Comparison of ENCODE assay signal across 8 cellular contexts in genomic region chr6:159728552-159728951, GRCh38. TPM values are rescaled to one million over a fixed set of nuclear protein-coding genes. Genes with fewer than 3 reads are reported as not detected.
A peak's percentile ranks its signal among the peaks of the same experiment; 100 is the strongest.
DNase-seq lines count a peak whose midpoint lies in the region; ATAC-seq, FAIRE-seq and TF ChIP-seq lines count a peak whose summit lies in the region.

No MANE protein-coding gene starts in this region.

- TF ChIP-seq CTCF in kidney (IDR thresholded peaks at IDR 0.05; ENCODE audit: borderline replicate concordance, extremely low read depth, insufficient read depth): no peak
- TF ChIP-seq CTCF in thoracic aorta (IDR thresholded peaks at IDR 0.05): no peak

- H3K27ac ChIP-seq in kidney (ENCODE audit: low read depth in 2 of 2, low read length in 2 of 2) (peak overlapping the region; percentile 95 to 100), thoracic aorta (peak overlapping the region; percentile 97 to 99)

- DNase-seq in activated CD4-positive, alpha-beta T cell treated with anti-CD3 and anti-CD28 coated beads, Interleukin-2, amount 10 ng/mL, durations not matched to agents 7 days and 5 days: peak; percentile 16
- DNase-seq in activated CD4-positive, alpha-beta T cell treated with anti-CD3 and anti-CD28 coated beads for 1 hour: no peak
- DNase-seq in activated naive CD8-positive, alpha-beta T cell treated with anti-CD3 and anti-CD28 coated beads for 36 hours: no peak
- DNase-seq in kidney (no peak), thoracic aorta (ENCODE audit: low spot score) (no peak), NCI-H82 treated with DMSO at 0.1 percent for 48 hours (lab: John Stamatoyannopoulos, UW; ENCODE audit: unreplicated experiment) (no peak), H4 (ENCODE audit: low spot score) (no peak)

- H3K4me1 Mint-ChIP-seq in activated CD4-positive, alpha-beta T cell treated with anti-CD3 and anti-CD28 coated beads, Interleukin-2, amount 10 ng/mL, durations not matched to agents 7 days and 5 days: peaks cover 56% of the 10 kb centered on the region
- peaks cover 45% of the 10 kb centered on the region for H3K4me1 Mint-ChIP-seq in activated naive CD8-positive, alpha-beta T cell treated with anti-CD3 and anti-CD28 coated beads for 36 hours

- FAIRE-seq in kidney (lab: Jason Lieb, UNC): peak; percentile 13

- no peaks in the 10 kb centered on the region for H3K36me3 ChIP-seq in kidney (ENCODE audit: control insufficient read depth in 1 of 2, insufficient read depth in 2 of 2, low read length in 2 of 2)
- H3K36me3 ChIP-seq in thoracic aorta: no peaks in the 10 kb centered on the region

- intact Hi-C loops in kidney (cut with DNase I): no loop called here

- no peaks in the 10 kb centered on the region for H3K27me3 Mint-ChIP-seq in activated CD4-positive, alpha-beta T cell treated with anti-CD3 and anti-CD28 coated beads, Interleukin-2, amount 10 ng/mL, durations not matched to agents 7 days and 5 days
- no peaks in the 10 kb centered on the region for H3K27me3 Mint-ChIP-seq in activated naive CD8-positive, alpha-beta T cell treated with anti-CD3 and anti-CD28 coated beads for 36 hours

- peak overlapping the region; percentile 93 for H3K27ac Mint-ChIP-seq in activated CD4-positive, alpha-beta T cell treated with anti-CD3 and anti-CD28 coated beads, Interleukin-2, amount 10 ng/mL, durations not matched to agents 7 days and 5 days
- peak overlapping the region; percentile 90 for H3K27ac Mint-ChIP-seq in activated naive CD8-positive, alpha-beta T cell treated with anti-CD3 and anti-CD28 coated beads for 36 hours

- H3K27me3 ChIP-seq in thoracic aorta (replicated peaks; ENCODE audit: insufficient read depth): no peaks in the 10 kb centered on the region

- H3K9ac ChIP-seq in kidney (ENCODE audit: low read length in 2 of 2): peak overlapping the region; percentile 77 to 97

- no peak for ATAC-seq in thoracic aorta (ENCODE audit: insufficient number of reproducible peaks, low FRiP score, low read depth)
- no peak for ATAC-seq in GM18907 (IDR thresholded peaks at IDR 0.05; ENCODE audit: unreplicated experiment)

- CTCF ChIA-PET in activated CD4-positive, alpha-beta T cell treated with anti-CD3 and anti-CD28 coated beads, Interleukin-2, amount 10 ng/mL, durations not matched to agents 7 days and 5 days (lab: Charles Lee): interaction anchor here (0.7 to 1.9 kb wide), 3 partner anchors 15 to 61 kb away, joined by 3 to 5 read pairs (median 3); partner anchors contain the start of genes MRPL18 and TCP1

- H3K4me3 ChIP-seq in kidney (ENCODE audit: low read length in 2 of 2): peak overlapping the region; percentile 67 to 96
- H3K4me3 ChIP-seq in thoracic aorta: peak overlapping the region; percentile 89

- H3K4me3 Mint-ChIP-seq in activated CD4-positive, alpha-beta T cell treated with anti-CD3 and anti-CD28 coated beads, Interleukin-2, amount 10 ng/mL, durations not matched to agents 7 days and 5 days: peak overlapping the region; percentile 90
- peak overlapping the region; percentile 88 for H3K4me3 Mint-ChIP-seq in activated naive CD8-positive, alpha-beta T cell treated with anti-CD3 and anti-CD28 coated beads for 36 hours

- H3K9me3 ChIP-seq in kidney (ENCODE audit: control insufficient read depth in 1 of 2, low read length in 2 of 2) (no peaks in the 10 kb centered on the region), thoracic aorta (no peaks in the 10 kb centered on the region)

- H3K4me1 ChIP-seq in kidney (ENCODE audit: control insufficient read depth in 1 of 2, insufficient read depth in 1 of 2, low read depth in 1 of 2, low read length in 2 of 2) (peaks cover 10 to 25% of the 10 kb centered on the region in 2 donors), thoracic aorta (ENCODE audit: control insufficient read depth in 1 of 2, low read depth in 2 of 2) (peaks cover 39 to 57% of the 10 kb centered on the region in 2 donors)

- peaks cover 37% of the 10 kb centered on the region for H3K36me3 Mint-ChIP-seq in activated CD4-positive, alpha-beta T cell treated with anti-CD3 and anti-CD28 coated beads, Interleukin-2, amount 10 ng/mL, durations not matched to agents 7 days and 5 days (ENCODE audit: low read depth)
- peaks cover 58% of the 10 kb centered on the region for H3K36me3 Mint-ChIP-seq in activated naive CD8-positive, alpha-beta T cell treated with anti-CD3 and anti-CD28 coated beads for 36 hours

- no peaks in the 10 kb centered on the region for H3K9me3 Mint-ChIP-seq in activated CD4-positive, alpha-beta T cell treated with anti-CD3 and anti-CD28 coated beads, Interleukin-2, amount 10 ng/mL, durations not matched to agents 7 days and 5 days
- no peaks in the 10 kb centered on the region for H3K9me3 Mint-ChIP-seq in activated naive CD8-positive, alpha-beta T cell treated with anti-CD3 and anti-CD28 coated beads for 36 hours

- POLR2A ChIA-PET in activated CD4-positive, alpha-beta T cell treated with anti-CD3 and anti-CD28 coated beads, Interleukin-2, amount 10 ng/mL, durations not matched to agents 7 days and 5 days (lab: Charles Lee): no interaction called here

RNA-seq across cellular contexts. Expression of gene WTAP, which starts 1.2 kb away (rescaled TPM):
- 100 to 1,000 TPM; 120 to 131 TPM for total RNA-seq in activated CD4-positive, alpha-beta T cell treated with anti-CD3 and anti-CD28 coated beads, Interleukin-2, amount 10 ng/mL, durations not matched to agents 7 days and 5 days
- total RNA-seq in activated naive CD8-positive, alpha-beta T cell treated with anti-CD3 and anti-CD28 coated beads for 36 hours: 100 to 1,000 TPM in 1 of 2 experiments, 10 to 100 TPM in 1; 98.3 to 101 TPM
- total RNA-seq in kidney: 108 TPM
- polyA plus RNA-seq in kidney (ENCODE audit: insufficient read depth, low read depth, low replicate concordance): 63.5 TPM
- total RNA-seq in thoracic aorta: 100 to 1,000 TPM in 1 of 2 donors, 10 to 100 TPM in 1; 46.3 to 157 TPM
- 56.3 and 61.8 TPM in 2 replicates for total RNA-seq in H4 (2014; rRNA removed; shearing (Covaris generic))

RNA-seq across cellular contexts. Expression of gene ACAT2, which starts 33.3 kb away (rescaled TPM):
- 10 to 100 TPM; 58.4 to 65.8 TPM for total RNA-seq in activated CD4-positive, alpha-beta T cell treated with anti-CD3 and anti-CD28 coated beads, Interleukin-2, amount 10 ng/mL, durations not matched to agents 7 days and 5 days
- total RNA-seq in activated naive CD8-positive, alpha-beta T cell treated with anti-CD3 and anti-CD28 coated beads for 36 hours: 10 to 100 TPM; 67.8 to 68.4 TPM
- 20.4 TPM for total RNA-seq in kidney
- 30.5 TPM for polyA plus RNA-seq in kidney (ENCODE audit: insufficient read depth, low read depth, low replicate concordance)
- 10 to 100 TPM in 1 of 2 donors, 1 to 10 TPM in 1; 8.1 to 11.1 TPM for total RNA-seq in thoracic aorta
- total RNA-seq in H4 (2014; rRNA removed; shearing (Covaris generic)): 37.4 and 40.5 TPM in 2 replicates

RNA-seq across cellular contexts. Expression of gene SOD2, which starts 35.5 kb away (rescaled TPM):
- 10 to 100 TPM; 62.9 to 64.0 TPM for total RNA-seq in activated CD4-positive, alpha-beta T cell treated with anti-CD3 and anti-CD28 coated beads, Interleukin-2, amount 10 ng/mL, durations not matched to agents 7 days and 5 days
- 100 to 1,000 TPM; 112 to 122 TPM for total RNA-seq in activated naive CD8-positive, alpha-beta T cell treated with anti-CD3 and anti-CD28 coated beads for 36 hours
- total RNA-seq in kidney: 1,836 TPM
- 204 TPM for polyA plus RNA-seq in kidney (ENCODE audit: insufficient read depth, low read depth, low replicate concordance)
- total RNA-seq in thoracic aorta: 1,000 to 10,000 TPM in 1 of 2 donors, 100 to 1,000 TPM in 1; 138 to 1,181 TPM
- 48.3 and 60.2 TPM in 2 replicates for total RNA-seq in H4 (2014; rRNA removed; shearing (Covaris generic))
